1 cellular context compared by ENCODE assay signal in the genomic region with DNA sequence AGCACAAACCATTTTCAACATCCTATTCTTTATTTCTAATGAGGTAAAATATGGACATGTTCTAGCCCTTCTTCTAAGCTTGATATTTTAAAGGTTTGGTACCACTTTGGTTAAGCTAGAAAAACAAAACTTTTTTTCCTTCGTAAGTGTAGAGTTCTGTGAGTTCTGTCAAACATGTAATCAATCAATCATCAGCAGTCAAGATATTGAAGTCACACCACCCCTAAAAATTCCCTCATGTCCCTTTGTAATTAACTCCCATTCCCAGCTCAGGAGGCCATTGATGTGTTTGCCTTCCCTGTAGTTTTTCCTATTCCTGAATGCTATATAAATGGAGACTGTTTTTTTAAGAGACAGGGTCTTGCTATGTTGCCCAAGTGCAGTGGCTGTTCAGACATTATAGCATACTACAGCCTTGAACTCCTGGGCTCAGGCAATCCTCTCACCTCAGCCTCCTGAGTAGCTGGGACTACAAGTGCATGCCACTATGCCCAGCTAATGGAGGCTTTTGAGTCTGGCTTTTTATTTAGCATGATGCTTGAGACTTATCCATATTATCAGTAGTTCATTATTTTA.
TF ChIP-seq lines count a peak whose summit lies in the region.

No MANE protein-coding gene starts in this region.

TF ChIP-seq in K562, 482 proteins besides CTCF, POLR2A, EP300 and RAD21 (continued from another document and continues in another):
- TF ChIP-seq, protein P1, sequence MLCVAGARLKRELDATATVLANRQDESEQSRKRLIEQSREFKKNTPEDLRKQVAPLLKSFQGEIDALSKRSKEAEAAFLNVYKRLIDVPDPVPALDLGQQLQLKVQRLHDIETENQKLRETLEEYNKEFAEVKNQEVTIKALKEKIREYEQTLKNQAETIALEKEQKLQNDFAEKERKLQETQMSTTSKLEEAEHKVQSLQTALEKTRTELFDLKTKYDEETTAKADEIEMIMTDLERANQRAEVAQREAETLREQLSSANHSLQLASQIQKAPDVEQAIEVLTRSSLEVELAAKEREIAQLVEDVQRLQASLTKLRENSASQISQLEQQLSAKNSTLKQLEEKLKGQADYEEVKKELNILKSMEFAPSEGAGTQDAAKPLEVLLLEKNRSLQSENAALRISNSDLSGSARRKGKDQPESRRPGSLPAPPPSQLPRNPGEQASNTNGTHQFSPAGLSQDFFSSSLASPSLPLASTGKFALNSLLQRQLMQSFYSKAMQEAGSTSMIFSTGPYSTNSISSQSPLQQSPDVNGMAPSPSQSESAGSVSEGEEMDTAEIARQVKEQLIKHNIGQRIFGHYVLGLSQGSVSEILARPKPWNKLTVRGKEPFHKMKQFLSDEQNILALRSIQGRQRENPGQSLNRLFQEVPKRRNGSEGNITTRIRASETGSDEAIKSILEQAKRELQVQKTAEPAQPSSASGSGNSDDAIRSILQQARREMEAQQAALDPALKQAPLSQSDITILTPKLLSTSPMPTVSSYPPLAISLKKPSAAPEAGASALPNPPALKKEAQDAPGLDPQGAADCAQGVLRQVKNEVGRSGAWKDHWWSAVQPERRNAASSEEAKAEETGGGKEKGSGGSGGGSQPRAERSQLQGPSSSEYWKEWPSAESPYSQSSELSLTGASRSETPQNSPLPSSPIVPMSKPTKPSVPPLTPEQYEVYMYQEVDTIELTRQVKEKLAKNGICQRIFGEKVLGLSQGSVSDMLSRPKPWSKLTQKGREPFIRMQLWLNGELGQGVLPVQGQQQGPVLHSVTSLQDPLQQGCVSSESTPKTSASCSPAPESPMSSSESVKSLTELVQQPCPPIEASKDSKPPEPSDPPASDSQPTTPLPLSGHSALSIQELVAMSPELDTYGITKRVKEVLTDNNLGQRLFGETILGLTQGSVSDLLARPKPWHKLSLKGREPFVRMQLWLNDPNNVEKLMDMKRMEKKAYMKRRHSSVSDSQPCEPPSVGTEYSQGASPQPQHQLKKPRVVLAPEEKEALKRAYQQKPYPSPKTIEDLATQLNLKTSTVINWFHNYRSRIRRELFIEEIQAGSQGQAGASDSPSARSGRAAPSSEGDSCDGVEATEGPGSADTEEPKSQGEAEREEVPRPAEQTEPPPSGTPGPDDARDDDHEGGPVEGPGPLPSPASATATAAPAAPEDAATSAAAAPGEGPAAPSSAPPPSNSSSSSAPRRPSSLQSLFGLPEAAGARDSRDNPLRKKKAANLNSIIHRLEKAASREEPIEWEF (CRISPR knock-in tag; IDR thresholded peaks at IDR 0.05) = no peak
- no peak for TF ChIP-seq GABPA (tag; conservative IDR thresholded peaks at IDR 0.05; ENCODE audit: low read depth)
- TF ChIP-seq ZSCAN29 (IDR thresholded peaks at IDR 0.05) = no peak
- TF ChIP-seq, protein P2, sequence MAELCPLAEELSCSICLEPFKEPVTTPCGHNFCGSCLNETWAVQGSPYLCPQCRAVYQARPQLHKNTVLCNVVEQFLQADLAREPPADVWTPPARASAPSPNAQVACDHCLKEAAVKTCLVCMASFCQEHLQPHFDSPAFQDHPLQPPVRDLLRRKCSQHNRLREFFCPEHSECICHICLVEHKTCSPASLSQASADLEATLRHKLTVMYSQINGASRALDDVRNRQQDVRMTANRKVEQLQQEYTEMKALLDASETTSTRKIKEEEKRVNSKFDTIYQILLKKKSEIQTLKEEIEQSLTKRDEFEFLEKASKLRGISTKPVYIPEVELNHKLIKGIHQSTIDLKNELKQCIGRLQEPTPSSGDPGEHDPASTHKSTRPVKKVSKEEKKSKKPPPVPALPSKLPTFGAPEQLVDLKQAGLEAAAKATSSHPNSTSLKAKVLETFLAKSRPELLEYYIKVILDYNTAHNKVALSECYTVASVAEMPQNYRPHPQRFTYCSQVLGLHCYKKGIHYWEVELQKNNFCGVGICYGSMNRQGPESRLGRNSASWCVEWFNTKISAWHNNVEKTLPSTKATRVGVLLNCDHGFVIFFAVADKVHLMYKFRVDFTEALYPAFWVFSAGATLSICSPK (IDR thresholded peaks at IDR 0.05; ENCODE audit: borderline replicate concordance) = no peak
- TF ChIP-seq CEBPB (tag; IDR thresholded peaks at IDR 0.05) = no peak
- TF ChIP-seq ZBTB8A (IDR thresholded peaks at IDR 0.05; ENCODE audit: partially characterized antibody) = no peak
- no peak for TF ChIP-seq IFI16 (CRISPR knock-in tag; IDR thresholded peaks at IDR 0.05)
- no peak for TF ChIP-seq ZNF224 (CRISPR knock-in tag; IDR thresholded peaks at IDR 0.05)
- no peak for TF ChIP-seq HLTF (IDR thresholded peaks at IDR 0.05)
- no peak for TF ChIP-seq TBP (optimal IDR thresholded peaks at IDR 0.05; ENCODE audit: low read depth, low read length)
- TF ChIP-seq ZNF121 (CRISPR knock-in tag; conservative IDR thresholded peaks at IDR 0.05) = peak; percentile 72
- TF ChIP-seq, protein P3, sequence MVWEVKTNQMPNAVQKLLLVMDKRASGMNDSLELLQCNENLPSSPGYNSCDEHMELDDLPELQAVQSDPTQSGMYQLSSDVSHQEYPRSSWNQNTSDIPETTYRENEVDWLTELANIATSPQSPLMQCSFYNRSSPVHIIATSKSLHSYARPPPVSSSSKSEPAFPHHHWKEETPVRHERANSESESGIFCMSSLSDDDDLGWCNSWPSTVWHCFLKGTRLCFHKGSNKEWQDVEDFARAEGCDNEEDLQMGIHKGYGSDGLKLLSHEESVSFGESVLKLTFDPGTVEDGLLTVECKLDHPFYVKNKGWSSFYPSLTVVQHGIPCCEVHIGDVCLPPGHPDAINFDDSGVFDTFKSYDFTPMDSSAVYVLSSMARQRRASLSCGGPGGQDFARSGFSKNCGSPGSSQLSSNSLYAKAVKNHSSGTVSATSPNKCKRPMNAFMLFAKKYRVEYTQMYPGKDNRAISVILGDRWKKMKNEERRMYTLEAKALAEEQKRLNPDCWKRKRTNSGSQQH (CRISPR knock-in tag; IDR thresholded peaks at IDR 0.05) = no peak
- TF ChIP-seq, protein P4, sequence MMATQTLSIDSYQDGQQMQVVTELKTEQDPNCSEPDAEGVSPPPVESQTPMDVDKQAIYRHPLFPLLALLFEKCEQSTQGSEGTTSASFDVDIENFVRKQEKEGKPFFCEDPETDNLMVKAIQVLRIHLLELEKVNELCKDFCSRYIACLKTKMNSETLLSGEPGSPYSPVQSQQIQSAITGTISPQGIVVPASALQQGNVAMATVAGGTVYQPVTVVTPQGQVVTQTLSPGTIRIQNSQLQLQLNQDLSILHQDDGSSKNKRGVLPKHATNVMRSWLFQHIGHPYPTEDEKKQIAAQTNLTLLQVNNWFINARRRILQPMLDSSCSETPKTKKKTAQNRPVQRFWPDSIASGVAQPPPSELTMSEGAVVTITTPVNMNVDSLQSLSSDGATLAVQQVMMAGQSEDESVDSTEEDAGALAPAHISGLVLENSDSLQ (IDR thresholded peaks at IDR 0.05) = peak; percentile 77
- TF ChIP-seq, protein P5, sequence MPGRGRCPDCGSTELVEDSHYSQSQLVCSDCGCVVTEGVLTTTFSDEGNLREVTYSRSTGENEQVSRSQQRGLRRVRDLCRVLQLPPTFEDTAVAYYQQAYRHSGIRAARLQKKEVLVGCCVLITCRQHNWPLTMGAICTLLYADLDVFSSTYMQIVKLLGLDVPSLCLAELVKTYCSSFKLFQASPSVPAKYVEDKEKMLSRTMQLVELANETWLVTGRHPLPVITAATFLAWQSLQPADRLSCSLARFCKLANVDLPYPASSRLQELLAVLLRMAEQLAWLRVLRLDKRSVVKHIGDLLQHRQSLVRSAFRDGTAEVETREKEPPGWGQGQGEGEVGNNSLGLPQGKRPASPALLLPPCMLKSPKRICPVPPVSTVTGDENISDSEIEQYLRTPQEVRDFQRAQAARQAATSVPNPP (IDR thresholded peaks at IDR 0.05; ENCODE audit: borderline replicate concordance, insufficient read depth, insufficient read length) = no peak
- TF ChIP-seq NONO (IDR thresholded peaks at IDR 0.05; ENCODE audit: low read depth in 2 of 2, low read length in 1 of 2) = no peak
- TF ChIP-seq, protein P6, sequence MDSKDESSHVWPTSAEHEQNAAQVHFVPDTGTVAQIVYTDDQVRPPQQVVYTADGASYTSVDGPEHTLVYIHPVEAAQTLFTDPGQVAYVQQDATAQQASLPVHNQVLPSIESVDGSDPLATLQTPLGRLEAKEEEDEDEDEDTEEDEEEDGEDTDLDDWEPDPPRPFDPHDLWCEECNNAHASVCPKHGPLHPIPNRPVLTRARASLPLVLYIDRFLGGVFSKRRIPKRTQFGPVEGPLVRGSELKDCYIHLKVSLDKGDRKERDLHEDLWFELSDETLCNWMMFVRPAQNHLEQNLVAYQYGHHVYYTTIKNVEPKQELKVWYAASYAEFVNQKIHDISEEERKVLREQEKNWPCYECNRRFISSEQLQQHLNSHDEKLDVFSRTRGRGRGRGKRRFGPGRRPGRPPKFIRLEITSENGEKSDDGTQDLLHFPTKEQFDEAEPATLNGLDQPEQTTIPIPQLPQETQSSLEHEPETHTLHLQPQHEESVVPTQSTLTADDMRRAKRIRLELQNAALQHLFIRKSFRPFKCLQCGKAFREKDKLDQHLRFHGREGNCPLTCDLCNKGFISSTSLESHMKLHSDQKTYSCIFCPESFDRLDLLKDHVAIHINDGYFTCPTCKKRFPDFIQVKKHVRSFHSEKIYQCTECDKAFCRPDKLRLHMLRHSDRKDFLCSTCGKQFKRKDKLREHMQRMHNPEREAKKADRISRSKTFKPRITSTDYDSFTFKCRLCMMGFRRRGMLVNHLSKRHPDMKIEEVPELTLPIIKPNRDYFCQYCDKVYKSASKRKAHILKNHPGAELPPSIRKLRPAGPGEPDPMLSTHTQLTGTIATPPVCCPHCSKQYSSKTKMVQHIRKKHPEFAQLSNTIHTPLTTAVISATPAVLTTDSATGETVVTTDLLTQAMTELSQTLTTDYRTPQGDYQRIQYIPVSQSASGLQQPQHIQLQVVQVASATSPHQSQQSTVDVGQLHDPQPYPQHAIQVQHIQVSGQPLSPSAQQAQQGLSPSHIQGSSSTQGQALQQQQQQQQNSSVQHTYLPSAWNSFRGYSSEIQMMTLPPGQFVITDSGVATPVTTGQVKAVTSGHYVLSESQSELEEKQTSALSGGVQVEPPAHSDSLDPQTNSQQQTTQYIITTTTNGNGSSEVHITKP (IDR thresholded peaks at IDR 0.05; ENCODE audit: partially characterized antibody) = no peak
- TF ChIP-seq, protein P7, sequence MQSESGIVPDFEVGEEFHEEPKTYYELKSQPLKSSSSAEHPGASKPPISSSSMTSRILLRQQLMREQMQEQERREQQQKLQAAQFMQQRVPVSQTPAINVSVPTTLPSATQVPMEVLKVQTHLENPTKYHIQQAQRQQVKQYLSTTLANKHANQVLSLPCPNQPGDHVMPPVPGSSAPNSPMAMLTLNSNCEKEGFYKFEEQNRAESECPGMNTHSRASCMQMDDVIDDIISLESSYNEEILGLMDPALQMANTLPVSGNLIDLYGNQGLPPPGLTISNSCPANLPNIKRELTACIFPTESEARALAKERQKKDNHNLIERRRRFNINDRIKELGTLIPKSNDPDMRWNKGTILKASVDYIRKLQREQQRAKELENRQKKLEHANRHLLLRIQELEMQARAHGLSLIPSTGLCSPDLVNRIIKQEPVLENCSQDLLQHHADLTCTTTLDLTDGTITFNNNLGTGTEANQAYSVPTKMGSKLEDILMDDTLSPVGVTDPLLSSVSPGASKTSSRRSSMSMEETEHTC (IDR thresholded peaks at IDR 0.05) = no peak
- TF ChIP-seq, protein P8, sequence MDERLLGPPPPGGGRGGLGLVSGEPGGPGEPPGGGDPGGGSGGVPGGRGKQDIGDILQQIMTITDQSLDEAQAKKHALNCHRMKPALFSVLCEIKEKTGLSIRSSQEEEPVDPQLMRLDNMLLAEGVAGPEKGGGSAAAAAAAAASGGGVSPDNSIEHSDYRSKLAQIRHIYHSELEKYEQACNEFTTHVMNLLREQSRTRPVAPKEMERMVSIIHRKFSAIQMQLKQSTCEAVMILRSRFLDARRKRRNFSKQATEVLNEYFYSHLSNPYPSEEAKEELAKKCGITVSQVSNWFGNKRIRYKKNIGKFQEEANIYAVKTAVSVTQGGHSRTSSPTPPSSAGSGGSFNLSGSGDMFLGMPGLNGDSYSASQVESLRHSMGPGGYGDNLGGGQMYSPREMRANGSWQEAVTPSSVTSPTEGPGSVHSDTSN (CRISPR knock-in tag; IDR thresholded peaks at IDR 0.05; ENCODE audit: low read depth) = no peak
- TF ChIP-seq, protein P8 (tag; conservative IDR thresholded peaks at IDR 0.05; ENCODE audit: low read depth) = peak; percentile 80
- peak; percentile 8 for TF ChIP-seq POLR2B (IDR thresholded peaks at IDR 0.05; ENCODE audit: low read depth, partially characterized antibody)
- no peak for TF ChIP-seq SP2 (IDR thresholded peaks at IDR 0.05; ENCODE audit: extremely low read depth, low read depth, low read length, poor library complexity, severe bottlenecking)
- TF ChIP-seq, protein P9, sequence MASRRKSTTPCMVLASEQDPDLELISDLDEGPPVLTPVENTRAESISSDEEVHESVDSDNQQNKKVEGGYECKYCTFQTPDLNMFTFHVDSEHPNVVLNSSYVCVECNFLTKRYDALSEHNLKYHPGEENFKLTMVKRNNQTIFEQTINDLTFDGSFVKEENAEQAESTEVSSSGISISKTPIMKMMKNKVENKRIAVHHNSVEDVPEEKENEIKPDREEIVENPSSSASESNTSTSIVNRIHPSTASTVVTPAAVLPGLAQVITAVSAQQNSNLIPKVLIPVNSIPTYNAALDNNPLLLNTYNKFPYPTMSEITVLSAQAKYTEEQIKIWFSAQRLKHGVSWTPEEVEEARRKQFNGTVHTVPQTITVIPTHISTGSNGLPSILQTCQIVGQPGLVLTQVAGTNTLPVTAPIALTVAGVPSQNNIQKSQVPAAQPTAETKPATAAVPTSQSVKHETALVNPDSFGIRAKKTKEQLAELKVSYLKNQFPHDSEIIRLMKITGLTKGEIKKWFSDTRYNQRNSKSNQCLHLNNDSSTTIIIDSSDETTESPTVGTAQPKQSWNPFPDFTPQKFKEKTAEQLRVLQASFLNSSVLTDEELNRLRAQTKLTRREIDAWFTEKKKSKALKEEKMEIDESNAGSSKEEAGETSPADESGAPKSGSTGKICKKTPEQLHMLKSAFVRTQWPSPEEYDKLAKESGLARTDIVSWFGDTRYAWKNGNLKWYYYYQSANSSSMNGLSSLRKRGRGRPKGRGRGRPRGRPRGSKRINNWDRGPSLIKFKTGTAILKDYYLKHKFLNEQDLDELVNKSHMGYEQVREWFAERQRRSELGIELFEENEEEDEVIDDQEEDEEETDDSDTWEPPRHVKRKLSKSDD (conservative IDR thresholded peaks at IDR 0.05; ENCODE audit: low read length) = no peak
- no peak for TF ChIP-seq ERF (CRISPR knock-in tag; IDR thresholded peaks at IDR 0.05)
- no peak for TF ChIP-seq RBFOX2 (IDR thresholded peaks at IDR 0.05; ENCODE audit: low read depth, low read length)
- TF ChIP-seq TAF15 (IDR thresholded peaks at IDR 0.05; ENCODE audit: low read depth, low read length) = no peak
- TF ChIP-seq TSC22D4 (tag; IDR thresholded peaks at IDR 0.05) = no peak
- no peak for TF ChIP-seq MCM3 (IDR thresholded peaks at IDR 0.05)
- no peak for TF ChIP-seq NR2F6 (CRISPR knock-in tag; IDR thresholded peaks at IDR 0.05)
- TF ChIP-seq ZNF644 (tag; IDR thresholded peaks at IDR 0.05; ENCODE audit: low read depth) = no peak
- no peak for TF ChIP-seq ZNF12 (CRISPR knock-in tag; IDR thresholded peaks at IDR 0.05)
- TF ChIP-seq RBM25 (IDR thresholded peaks at IDR 0.05; ENCODE audit: low read depth, low read length, severe bottlenecking) = peak; percentile 12
